In genomic region chr6:134174790-134175531, GRCh38 we compare ENCODE assay signal across 8 cellular contexts.
A peak's percentile ranks its signal among the peaks of the same experiment; 100 is the strongest.
DNase-seq lines count a peak whose midpoint lies in the region; ATAC-seq and TF ChIP-seq lines count a peak whose summit lies in the region.

No MANE protein-coding gene starts in this region.

- peak; percentile 83 for ATAC-seq in GM19023 (IDR thresholded peaks at IDR 0.05; ENCODE audit: unreplicated experiment)
- ATAC-seq in HG03175 (IDR thresholded peaks at IDR 0.05; ENCODE audit: unreplicated experiment) = peak; percentile 73

- DNase-seq in AG09319 (ENCODE audit: extremely low read depth, low read depth) (peak; percentile 79), NCI-H345 (lab: John Stamatoyannopoulos, UW) (peak; percentile 88), cerebellar nuclear complex (lab: John Stamatoyannopoulos, UW) (peak; percentile 19 to 66), kidney glomerular epithelial cell (lab: John Stamatoyannopoulos, UW) (peak; percentile 87)
- peak; percentile 93 for DNase-seq in activated CD4-positive, alpha-beta T cell treated with anti-CD3 and anti-CD28 coated beads for 1 hour
- DNase-seq in stimulated activated CD4-positive, alpha-beta T cell treated with anti-CD3 and anti-CD28 coated beads, Interleukin-15, amount 100 ng/mL, for 48 hours (ENCODE audit: low read depth in 2 of 2) = peak; percentile 82 to 91

- TF ChIP-seq CTCF in AG09319 (IDR thresholded peaks at IDR 0.05; ENCODE audit: low read depth, low read length) = no peak

Comparison
In these comparisons a context has a peak if more than half of its experiments do, and no peak if none do; other contexts are left out.
1. Peak in every context shown above with its lines: DNase-seq and ATAC-seq.
2. DNase-seq: peak in every context shown above with its lines; median percentile 93 in activated CD4-positive, alpha-beta T cell treated with anti-CD3 and anti-CD28 coated beads for 1 hour; 88 in NCI-H345; 87 in kidney glomerular epithelial cell; 86 in stimulated activated CD4-positive, alpha-beta T cell treated with anti-CD3 and anti-CD28 coated beads, Interleukin-15, amount 100 ng/mL, for 48 hours; 79 in AG09319; 42 in cerebellar nuclear complex.